Comparison of ENCODE assay signal across 9 cellular contexts in the genomic region with DNA sequence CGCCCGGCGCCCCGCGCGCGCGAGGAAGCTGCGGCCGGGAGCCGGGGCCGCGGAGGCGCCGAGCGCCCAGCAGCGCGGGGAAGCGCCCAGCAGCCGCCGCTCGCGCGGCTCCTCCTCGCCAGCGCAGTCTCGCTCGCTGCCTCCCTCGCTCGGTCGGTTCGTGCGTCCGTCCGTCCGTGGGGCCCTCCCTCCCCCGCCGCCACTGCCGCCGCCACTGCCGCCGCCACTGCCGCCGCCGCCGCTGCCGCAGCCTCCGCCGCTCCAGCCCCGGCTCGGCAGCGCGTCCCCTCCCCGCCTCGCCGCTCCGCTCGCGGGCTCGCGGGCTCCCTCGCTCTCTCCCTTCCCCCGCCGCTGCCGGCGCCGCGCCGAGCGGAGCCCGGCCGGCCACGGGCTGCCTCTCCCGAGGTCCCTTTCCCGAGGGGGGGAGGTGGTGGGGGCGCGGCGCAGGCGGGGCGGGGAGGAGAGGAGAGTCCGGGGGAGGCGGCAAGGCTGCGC. TPM values are rescaled to one million over a fixed set of nuclear protein-coding genes. Genes with fewer than 3 reads are reported as not detected.
A peak's percentile ranks its signal among the peaks of the same experiment; 100 is the strongest.
DNase-seq lines count a peak whose midpoint lies in the region; ATAC-seq, FAIRE-seq and TF ChIP-seq lines count a peak whose summit lies in the region.
"Had no signal": no experiment of that assay in that cellular context is flagged by ENCODE, and none has a peak within 500 bp of the region (broad histone marks: within the 10 kb centered on the region; RNA-seq: fewer than 3 reads in every experiment).

A gene (minus strand): TSS at position 138 of the 495 bp plus-strand sequence.

- FAIRE-seq in GM12878 (lab: Jason Lieb, UNC): no peak

- CTCF ChIA-PET in CD4-positive, alpha-beta memory T cell (lab: Charles Lee; ENCODE audit: partially characterized antibody): no interaction called here
- CTCF ChIA-PET in GM12878 (lab: Yijun Ruan, JAX): no interaction called here

- 1% methylated on average over 81 of the region's 83 CpGs for WGBS in HUES64
- no CpG with 5 or more reads among the region's 83 CpGs for WGBS in GM12878 (ENCODE audit: insufficient coverage, insufficient replicate concordance, low lambda C conversion rate, missing lambda C conversion rate)

- H3K27me3 ChIP-seq in CD4-positive, alpha-beta memory T cell (ENCODE audit: insufficient read depth, low read length): peaks cover 7% of the 10 kb centered on the region
- H3K27me3 ChIP-seq in HUES64 (ENCODE audit: insufficient read depth, low read length): peaks cover 80% of the 10 kb centered on the region
- peaks cover 11% of the 10 kb centered on the region in 2 experiments for H3K27me3 ChIP-seq in GM12878 (replicated peaks in 1 of 2; ENCODE audit: control insufficient read depth in 2 of 2, insufficient read depth in 2 of 2, low read length in 1 of 2)
- peaks cover 66% of the 10 kb centered on the region for H3K27me3 ChIP-seq in iPS-18a (ENCODE audit: control insufficient read depth, insufficient read depth, low read length)
- no peaks in the 10 kb centered on the region for H3K27me3 ChIP-seq in gastrocnemius medialis

- H3K79me2 ChIP-seq in GM12878 (ENCODE audit: control insufficient read depth, insufficient read depth, low read length): no peaks in the 10 kb centered on the region

- TF ChIP-seq EP300 in GM12878 (IDR thresholded peaks at IDR 0.05; ENCODE audit: borderline replicate concordance in 1 of 2, control insufficient read depth in 1 of 2, low read depth in 2 of 2, low read length in 2 of 2): no peak

- no peaks in the 10 kb centered on the region for H3K36me3 Mint-ChIP-seq in CD4-positive, alpha-beta memory T cell

- intact Hi-C loops in CD4-positive, alpha-beta memory T cell (cut with micrococcal nuclease): no loop called here
- intact Hi-C loops in GM12878 (cut with micrococcal nuclease; ENCODE audit: unreplicated experiment) (no loop called here), gastrocnemius medialis (cut with DNase I; ENCODE audit: low total_unique reads) (loop anchor here (1.0 to 5.0 kb wide), 2 partner anchors 41 to 82 kb away; no protein-coding TSS in a partner anchor)

- ATAC-seq in GM12878 (peak; percentile 16; the same call in 1 of the 3 replicates), gastrocnemius medialis (peak; percentile 37 to 39), GM21526 (IDR thresholded peaks at IDR 0.05; ENCODE audit: low FRiP score, unreplicated experiment) (no peak)

- TF ChIP-seq POLR2A in GM12878 (IDR thresholded peaks at IDR 0.05; ENCODE audit: low read depth, low read length) (no peak), gastrocnemius medialis (IDR thresholded peaks at IDR 0.05) (no peak)

- no peak within 1 kb of the TSS for H3K27ac Mint-ChIP-seq in CD4-positive, alpha-beta memory T cell

- RAD21 ChIA-PET in GM12878 (lab: Charles Lee; ENCODE audit: unreplicated experiment): no interaction called here

- no peak within 1 kb of the TSS for H3K9ac ChIP-seq in HUES64 (ENCODE audit: low read depth, low read length)
- H3K9ac ChIP-seq in GM12878 (ENCODE audit: control insufficient read depth, insufficient read depth, low read length): no peak within 1 kb of the TSS
- H3K9ac ChIP-seq in iPS-18a (ENCODE audit: low read length): no peak within 1 kb of the TSS

- peaks cover 11% of the 10 kb centered on the region for H3K4me1 ChIP-seq in CD4-positive, alpha-beta memory T cell (ENCODE audit: insufficient read depth, low read length)
- H3K4me1 ChIP-seq in HUES64 (ENCODE audit: insufficient read depth, low read length) (peaks cover 18% of the 10 kb centered on the region), GM12878 (ENCODE audit: control insufficient read depth, insufficient read depth, low read length) (no peaks in the 10 kb centered on the region), iPS-18a (ENCODE audit: control insufficient read depth, low read depth, low read length) (peaks cover 10% of the 10 kb centered on the region), gastrocnemius medialis (peaks cover 27 to 40% of the 10 kb centered on the region in 2 donors)

- TF ChIP-seq RAD21 in GM12878 (IDR thresholded peaks at IDR 0.05; ENCODE audit: insufficient read depth, low read depth, low read length): no peak

- peak within 1 kb of the TSS; percentile 59 to 80 (median 68) for H3K4me3 Mint-ChIP-seq in CD4-positive, alpha-beta memory T cell

- no peak for DNase-seq in CD4-positive, alpha-beta memory T cell
- no peak for DNase-seq in GM12878 (ENCODE audit: low read depth, low spot score)
- DNase-seq in gastrocnemius medialis: peak in 1 of 2 donors; percentile 13
- DNase-seq in DMS153 (lab: John Stamatoyannopoulos, UW): no peak
- DNase-seq in dedifferentiated amniotic fluid mesenchymal stem cell (ENCODE audit: extremely low spot score): no peak

- no peaks in the 10 kb centered on the region; the same call in 1 of the 2 replicates for H4K20me1 ChIP-seq in GM12878 (ENCODE audit: control insufficient read depth, insufficient read depth)

- H3K4me3 ChIP-seq in CD4-positive, alpha-beta memory T cell (ENCODE audit: low read length in 2 of 2): no peak within 1 kb of the TSS
- H3K4me3 ChIP-seq in HUES64 (ENCODE audit: low read length) (peak within 1 kb of the TSS; percentile 42), GM12878 (no peak within 1 kb of the TSS), iPS-18a (ENCODE audit: low read length) (peak within 1 kb of the TSS; percentile 54), gastrocnemius medialis (peak within 1 kb of the TSS; percentile 66 to 74 (median 70))

- H3K27me3 Mint-ChIP-seq in CD4-positive, alpha-beta memory T cell: peaks cover 54 to 65% of the 10 kb centered on the region in 2 donors

- H3K4me1 Mint-ChIP-seq in CD4-positive, alpha-beta memory T cell: peaks cover 3 to 32% (median 17%) of the 10 kb centered on the region in 4 donors

- no peaks in the 10 kb centered on the region for H3K9me3 Mint-ChIP-seq in CD4-positive, alpha-beta memory T cell

- H3K27ac ChIP-seq in CD4-positive, alpha-beta memory T cell (ENCODE audit: low read depth, low read length): no peak within 1 kb of the TSS
- H3K27ac ChIP-seq in HUES64 (ENCODE audit: low read depth, low read length) (no peak within 1 kb of the TSS), GM12878 (ENCODE audit: control insufficient read depth, insufficient read depth) (no peak within 1 kb of the TSS), iPS-18a (ENCODE audit: low read length) (no peak within 1 kb of the TSS), gastrocnemius medialis (peak within 1 kb of the TSS; percentile 70 to 84 (median 78))
- H3K27ac ChIP-seq: neutrophil had no signal

- no TSS peak for BruUV-seq in GM12878 (replicated peaks; lab: Mats Ljungman, UMichigan)

- peak within 1 kb of the TSS; percentile 17; the same call in 1 of the 2 replicates for H3K4me2 ChIP-seq in GM12878 (ENCODE audit: control insufficient read depth, insufficient read depth)

- H2AFZ ChIP-seq in GM12878 (ENCODE audit: control insufficient read depth, low read depth, low read length): no peak within 1 kb of the TSS

- POLR2A ChIA-PET in CD4-positive, alpha-beta memory T cell (lab: Charles Lee; ENCODE audit: partially characterized antibody): no interaction called here
- POLR2A ChIA-PET in GM12878 (lab: Charles Lee): no interaction called here

- TF ChIP-seq CTCF in GM12878 (IDR thresholded peaks at IDR 0.05 in 2 of 3, conservative IDR thresholded peaks at IDR 0.05 in 1 of 3; ENCODE audit: control insufficient read depth in 2 of 3, extremely low read depth in 1 of 3, insufficient read depth in 1 of 3, low read depth in 3 of 3, low read length in 3 of 3) (no peak), gastrocnemius medialis (IDR thresholded peaks at IDR 0.05 in 4 of 5, conservative IDR thresholded peaks at IDR 0.05 in 1 of 5) (no peak)

- in situ Hi-C loops in GM12878 (cut with MboI) (no loop called here), gastrocnemius medialis (cut with MboI; ENCODE audit: low sequenced_read_pairs in 4 of 4) (loop anchor here in 2 of 4 donors (25.0 kb wide), 1 partner anchor 202 kb away; no protein-coding TSS in a partner anchor)

- H3K9me3 ChIP-seq in CD4-positive, alpha-beta memory T cell (ENCODE audit: control insufficient read depth in 1 of 2, low read length in 2 of 2): no peaks in the 10 kb centered on the region
- no peaks in the 10 kb centered on the region for H3K9me3 ChIP-seq in HUES64 (ENCODE audit: insufficient read depth, low read depth, low read length)
- H3K9me3 ChIP-seq in GM12878 (replicated peaks; ENCODE audit: control insufficient read depth, insufficient read depth, low read length): no peaks in the 10 kb centered on the region
- no peaks in the 10 kb centered on the region for H3K9me3 ChIP-seq in iPS-18a (ENCODE audit: control insufficient read depth, low read depth, low read length)
- no peaks in the 10 kb centered on the region for H3K9me3 ChIP-seq in gastrocnemius medialis
- H3K9me3 ChIP-seq: neutrophil had no signal

- no peaks in the 10 kb centered on the region for H3K36me3 ChIP-seq in CD4-positive, alpha-beta memory T cell (ENCODE audit: insufficient read depth, low read length)
- no peaks in the 10 kb centered on the region for H3K36me3 ChIP-seq in HUES64 (ENCODE audit: insufficient read depth, low read length)
- no peaks in the 10 kb centered on the region for H3K36me3 ChIP-seq in GM12878 (ENCODE audit: control insufficient read depth in 2 of 2, insufficient read depth in 2 of 2, low read length in 1 of 2)
- H3K36me3 ChIP-seq in iPS-18a (ENCODE audit: control insufficient read depth, low read depth, low read length): no peaks in the 10 kb centered on the region
- no peaks in the 10 kb centered on the region for H3K36me3 ChIP-seq in gastrocnemius medialis
- H3K36me3 ChIP-seq: neutrophil had no signal

- SMC1A ChIA-PET in GM12878 (lab: Charles Lee; ENCODE audit: uncharacterized antibody, unreplicated experiment): no interaction called here

RNA-seq across cellular contexts. Expression of the gene that starts here (rescaled TPM):
- total RNA-seq in CD4-positive, alpha-beta memory T cell: not detected
- polyA plus RNA-seq in CD4-positive, alpha-beta memory T cell: under 1 TPM; 0.03 to 0.05 TPM
- 0.25 TPM for polyA plus RNA-seq in HUES64 (2013, experiment 1 of 2)
- 0.13 TPM for polyA plus RNA-seq in HUES64 (2013, experiment 2 of 2)
- not detected in 2 replicates for total RNA-seq in GM12878 (2013; cell fraction: nucleolus; rRNA removed)
- not detected in 2 replicates for total RNA-seq in GM12878 (2014; rRNA removed)
- not detected in 2 replicates for total RNA-seq in GM12878 (2014; rRNA removed; fragmentation: Illumina TruSeq; extraction: Trizol)
- not detected in 2 replicates for total RNA-seq in GM12878 (2021)
- not detected for polyA plus RNA-seq in GM12878 (2011; ENCODE audit: low read depth)
- not detected in 2 replicates for polyA plus RNA-seq in GM12878 (2011; rRNA removed)
- not detected in 2 replicates for polyA plus RNA-seq in GM12878 (2011; cell fraction: cytosol; rRNA removed)
- polyA plus RNA-seq in GM12878 (2011; cell fraction: nucleus; rRNA removed): not detected in 2 replicates
- not detected in 2 replicates for polyA plus RNA-seq in GM12878 (2012)
- polyA plus RNA-seq in GM12878 (2014; fragmentation: Illumina TruSeq; extraction: Trizol): not detected in 2 replicates
- polyA plus RNA-seq in GM12878 (2014; fragmentation: Nextera tagmentation; extraction: Ambion mirVana): under 1 TPM in 1 of 2 experiments, not detected in 1; 0.02 TPM
- not detected in 2 replicates for polyA plus RNA-seq in GM12878 (2014; rRNA removed)
- not detected for polyA plus RNA-seq in GM12878 (2016; fragmentation: Nextera tagmentation; extraction: Ambion mirVana)
- not detected in 2 replicates for polyA minus RNA-seq in GM12878 (2011; rRNA and poly(A)+ RNA removed)
- polyA minus RNA-seq in GM12878 (2011; cell fraction: cytosol; rRNA and poly(A)+ RNA removed): not detected in 2 replicates
- polyA minus RNA-seq in GM12878 (2011; cell fraction: nucleus; rRNA and poly(A)+ RNA removed): not detected in 2 replicates
- total RNA-seq in gastrocnemius medialis: 1 to 10 TPM; 1.2 to 2.6 (median 1.5) TPM

Comparison
In these comparisons a context has a peak if more than half of its experiments do, and no peak if none do; other contexts are left out.
1. Peak in ATAC-seq and H3K4me2 ChIP-seq in GM12878; RNA of the gene not detected or under 1 TPM.
2. H3K27ac ChIP-seq: peak in gastrocnemius medialis (4 of 4); none in CD4-positive, alpha-beta memory T cell (single experiment), HUES64 (single experiment), GM12878 (single experiment) and iPS-18a (single experiment).
3. H3K4me3 ChIP-seq: peak in HUES64 (single experiment), iPS-18a (single experiment) and gastrocnemius medialis (4 of 4); none in CD4-positive, alpha-beta memory T cell (0 of 2) and GM12878 (single experiment).